Comparison of ENCODE assay signal across 20 cellular contexts in genomic region chr17:74152591-74153455, GRCh38. TPM values are rescaled to one million over a fixed set of nuclear protein-coding genes. Genes with fewer than 3 reads are reported as not detected.
DNase-seq lines count a peak whose midpoint lies in the region; ATAC-seq and TF ChIP-seq lines count a peak whose summit lies in the region.
"Had no signal": no experiment of that assay in that cellular context is flagged by ENCODE, and none has a peak within 500 bp of the region (broad histone marks: within the 10 kb centered on the region; RNA-seq: fewer than 3 reads in every experiment).

No MANE protein-coding gene starts in this region.

- no peak for TF ChIP-seq CTCF in fibroblast of pulmonary artery (IDR thresholded peaks at IDR 0.05; ENCODE audit: low read length, missing control alignments)
- TF ChIP-seq CTCF in GM20000 (IDR thresholded peaks at IDR 0.05; ENCODE audit: extremely low read depth, missing control alignments), result no peak

- no peak for ATAC-seq in activated CD8-positive, alpha-beta memory T cell treated with anti-CD3 and anti-CD28 coated beads, Interleukin-2, amount 10 ng/mL, durations not matched to agents 7 days and 5 days
- ATAC-seq in stimulated activated memory B cell treated with anti-CD40 and anti-IgM and Interleukin-4, amounts not matched to agents 10 μg/mL and 1 μg/mL and 100 μg/mL, for 72 hours, result peak; percentile 4
- ATAC-seq: activated CD8-positive, alpha-beta T cell treated with anti-CD3 and anti-CD28 coated beads, Interleukin-2, amount 10 ng/mL, durations not matched to agents 7 days and 5 days; right cardiac atrium had no signal

- H3K36me3 Mint-ChIP-seq in activated CD8-positive, alpha-beta memory T cell treated with anti-CD3 and anti-CD28 coated beads, Interleukin-2, amount 10 ng/mL, durations not matched to agents 7 days and 5 days, result no peaks in the 10 kb centered on the region
- H3K36me3 Mint-ChIP-seq in stimulated activated memory B cell treated with anti-CD40 and anti-IgM and Interleukin-4, amounts not matched to agents 10 μg/mL and 1 μg/mL and 100 μg/mL, for 72 hours, result no peaks in the 10 kb centered on the region
- H3K36me3 Mint-ChIP-seq: WTC11 had no signal

- H3K27ac Mint-ChIP-seq in activated CD8-positive, alpha-beta memory T cell treated with anti-CD3 and anti-CD28 coated beads, Interleukin-2, amount 10 ng/mL, durations not matched to agents 7 days and 5 days, result no peak overlapping the region
- no peak overlapping the region for H3K27ac Mint-ChIP-seq in stimulated activated memory B cell treated with anti-CD40 and anti-IgM and Interleukin-4, amounts not matched to agents 10 μg/mL and 1 μg/mL and 100 μg/mL, for 72 hours
- H3K27ac Mint-ChIP-seq: activated CD8-positive, alpha-beta T cell treated with anti-CD3 and anti-CD28 coated beads, Interleukin-2, amount 10 ng/mL, durations not matched to agents 7 days and 5 days; activated T-helper 2 cell treated with anti-CD3 and anti-CD28 coated beads, Interferon-gamma antibody, Interleukin-2, Interleukin-4, amounts not matched to agents 10 μg/mL and 5 μg/mL and 100 μg/mL, durations not matched to agents 14 hours and 24 hours and 36 hours; WTC11 had no signal

- no peak overlapping the region for H3K4me3 ChIP-seq in fibroblast of pulmonary artery (replicated peaks; ENCODE audit: low read depth, low read length)

- H3K4me3 Mint-ChIP-seq in activated CD8-positive, alpha-beta memory T cell treated with anti-CD3 and anti-CD28 coated beads, Interleukin-2, amount 10 ng/mL, durations not matched to agents 7 days and 5 days, result no peak overlapping the region
- no peak overlapping the region for H3K4me3 Mint-ChIP-seq in stimulated activated memory B cell treated with anti-CD40 and anti-IgM and Interleukin-4, amounts not matched to agents 10 μg/mL and 1 μg/mL and 100 μg/mL, for 72 hours
- H3K4me3 Mint-ChIP-seq: activated CD8-positive, alpha-beta T cell treated with anti-CD3 and anti-CD28 coated beads, Interleukin-2, amount 10 ng/mL, durations not matched to agents 7 days and 5 days; WTC11 had no signal

- no peaks in the 10 kb centered on the region for H3K4me1 Mint-ChIP-seq in activated CD8-positive, alpha-beta memory T cell treated with anti-CD3 and anti-CD28 coated beads, Interleukin-2, amount 10 ng/mL, durations not matched to agents 7 days and 5 days
- no peaks in the 10 kb centered on the region for H3K4me1 Mint-ChIP-seq in stimulated activated memory B cell treated with anti-CD40 and anti-IgM and Interleukin-4, amounts not matched to agents 10 μg/mL and 1 μg/mL and 100 μg/mL, for 72 hours

- peak; percentile 36 for DNase-seq in activated CD8-positive, alpha-beta memory T cell treated with anti-CD3 and anti-CD28 coated beads, Interleukin-2, amount 10 ng/mL, durations not matched to agents 7 days and 5 days
- no peak for DNase-seq in activated CD8-positive, alpha-beta memory T cell treated with anti-CD3 and anti-CD28 coated beads for 24 hours
- peak; percentile 22 for DNase-seq in NCI-H69 (lab: John Stamatoyannopoulos, UW)
- peak; percentile 6 for DNase-seq in fibroblast of pulmonary artery (ENCODE audit: low read depth)
- DNase-seq in GM20000 (ENCODE audit: low spot score), result no peak
- no peak for DNase-seq in activated T-cell treated with anti-CD3 and anti-CD28 coated beads, Interleukin-2, amount 50 U/mL, for 1 hour
- DNase-seq in stimulated activated CD4-positive, alpha-beta T cell treated with anti-CD3 and anti-CD28 coated beads, Interleukin-4, amount 100 ng/mL, for 24 hours, result no peak
- DNase-seq: ACHN; activated CD8-positive, alpha-beta T cell treated with anti-CD3 and anti-CD28 coated beads, Interleukin-2, amount 10 ng/mL, durations not matched to agents 7 days and 5 days; effector CD4-positive, alpha-beta T cell; hippocampal formation; IMR-90; kidney glomerular epithelial cell; NCI-H2107; right cardiac atrium; SIG-M5; T-helper 2 cell had no signal

- CTCF ChIA-PET in activated CD8-positive, alpha-beta memory T cell treated with anti-CD3 and anti-CD28 coated beads, Interleukin-2, amount 10 ng/mL, durations not matched to agents 7 days and 5 days (lab: Charles Lee), result no interaction called here

- H3K9me3 Mint-ChIP-seq in activated CD8-positive, alpha-beta memory T cell treated with anti-CD3 and anti-CD28 coated beads, Interleukin-2, amount 10 ng/mL, durations not matched to agents 7 days and 5 days (ENCODE audit: low read depth), result no peaks in the 10 kb centered on the region
- peaks cover 2% of the 10 kb centered on the region for H3K9me3 Mint-ChIP-seq in stimulated activated memory B cell treated with anti-CD40 and anti-IgM and Interleukin-4, amounts not matched to agents 10 μg/mL and 1 μg/mL and 100 μg/mL, for 72 hours
- H3K9me3 Mint-ChIP-seq: activated T-helper 2 cell treated with anti-CD3 and anti-CD28 coated beads, Interferon-gamma antibody, Interleukin-2, Interleukin-4, amounts not matched to agents 10 μg/mL and 5 μg/mL and 100 μg/mL, durations not matched to agents 14 hours and 24 hours and 36 hours had no signal

- H3K27me3 Mint-ChIP-seq in activated CD8-positive, alpha-beta memory T cell treated with anti-CD3 and anti-CD28 coated beads, Interleukin-2, amount 10 ng/mL, durations not matched to agents 7 days and 5 days, result peaks cover 6% of the 10 kb centered on the region
- peaks cover 56% of the 10 kb centered on the region for H3K27me3 Mint-ChIP-seq in stimulated activated memory B cell treated with anti-CD40 and anti-IgM and Interleukin-4, amounts not matched to agents 10 μg/mL and 1 μg/mL and 100 μg/mL, for 72 hours

RNA-seq across cellular contexts. Expression of gene RPL38, which starts 50.7 kb away (rescaled TPM):
- 100 to 1,000 TPM; 921 to 988 TPM for total RNA-seq in activated CD8-positive, alpha-beta memory T cell treated with anti-CD3 and anti-CD28 coated beads, Interleukin-2, amount 10 ng/mL, durations not matched to agents 7 days and 5 days

Comparison
In these comparisons a context has a peak if more than half of its experiments do, and no peak if none do; other contexts are left out.
1. DNase-seq: peak in activated CD8-positive, alpha-beta memory T cell treated with anti-CD3 and anti-CD28 coated beads, Interleukin-2, amount 10 ng/mL, durations not matched to agents 7 days and 5 days (single experiment), NCI-H69 (single experiment) and fibroblast of pulmonary artery (single experiment); none in activated CD8-positive, alpha-beta memory T cell treated with anti-CD3 and anti-CD28 coated beads for 24 hours (single experiment), GM20000 (single experiment), activated T-cell treated with anti-CD3 and anti-CD28 coated beads, Interleukin-2, amount 50 U/mL, for 1 hour (single experiment) and stimulated activated CD4-positive, alpha-beta T cell treated with anti-CD3 and anti-CD28 coated beads, Interleukin-4, amount 100 ng/mL, for 24 hours (single experiment).